8 cellular contexts compared by ENCODE assay signal in genomic region chr1:217333939-217334338, GRCh38.
DNase-seq lines count a peak whose midpoint lies in the region; ATAC-seq lines count a peak whose summit lies in the region.

No MANE protein-coding gene starts in this region.

- in situ Hi-C loops in SK-MEL-5 (cut with HindIII; ENCODE audit: low pct_unique_long_range_greater_than_20kb, low sequenced_read_pairs) = no loop called here

- DNase-seq in ELR (ENCODE audit: low read depth) = peak; percentile 52
- DNase-seq in HT-29 (ENCODE audit: low spot score) = peak; percentile 30
- DNase-seq in SK-MEL-5 (ENCODE audit: low read depth, low spot score) = peak; percentile 73
- peak; percentile 14 for DNase-seq in hippocampal formation (lab: John Stamatoyannopoulos, UW)
- no peak for DNase-seq in activated effector memory CD4-positive, alpha-beta T cell treated with anti-CD3 and anti-CD28 coated beads, Interleukin-2, amount 50 U/mL, for 16 hours
- DNase-seq in mesenteric fat pad (ENCODE audit: low spot score) = no peak
- no peak for DNase-seq in cerebellar nuclear complex (lab: John Stamatoyannopoulos, UW)

- ATAC-seq in GM19467 (IDR thresholded peaks at IDR 0.05; ENCODE audit: unreplicated experiment) = peak; percentile 87

Comparison
In these comparisons a context has a peak if more than half of its experiments do, and no peak if none do; other contexts are left out.
1. DNase-seq: peak in ELR (single experiment), HT-29 (single experiment), SK-MEL-5 (single experiment) and hippocampal formation (2 of 2); none in activated effector memory CD4-positive, alpha-beta T cell treated with anti-CD3 and anti-CD28 coated beads, Interleukin-2, amount 50 U/mL, for 16 hours (single experiment), mesenteric fat pad (single experiment) and cerebellar nuclear complex (0 of 2).